Comparison of ENCODE assay signal across 31 cellular contexts in the genomic region with DNA sequence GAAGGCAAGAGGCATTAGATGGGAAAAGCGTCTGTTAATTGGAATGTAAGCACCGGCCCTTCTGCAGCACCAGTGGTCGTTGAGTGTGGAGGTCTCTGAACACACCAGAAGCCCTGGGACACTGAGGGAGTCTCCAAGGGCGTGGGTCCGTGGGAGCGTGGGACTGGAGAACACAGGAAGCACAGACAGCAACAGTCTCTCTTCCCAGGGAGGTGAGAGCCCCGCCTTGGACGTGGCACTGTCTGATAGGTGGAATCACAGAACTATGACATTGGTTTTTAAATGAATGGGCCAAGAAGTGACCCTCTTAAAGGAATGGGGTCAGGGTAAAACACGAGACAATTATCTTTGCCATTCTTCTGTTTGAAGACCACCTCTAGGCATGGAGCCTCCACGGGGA.
"Had no signal": no experiment of that assay in that cellular context is flagged by ENCODE, and none has a peak within 500 bp of the region (broad histone marks: within the 10 kb centered on the region; RNA-seq: fewer than 3 reads in every experiment).

No MANE protein-coding gene starts in this region.

- ATAC-seq: left lobe of liver; lower lobe of right lung; mucosa of descending colon; psoas muscle; stimulated activated naive CD8-positive, alpha-beta T cell treated with anti-CD3 and anti-CD28 coated beads, Interleukin-15, Interleukin-2, amounts not matched to agents 100 U/mL and 50 U/mL, for 24 hours; T-cell had no signal

- H3K79me2 ChIP-seq: parathyroid adenoma had no signal

- H3K4me1 ChIP-seq: parathyroid adenoma, right atrium auricular region had no signal

- H2AFZ ChIP-seq: parathyroid adenoma had no signal

- H3K27ac ChIP-seq: brain microvascular endothelial cell, epithelial cell of prostate, esophagus squamous epithelium, lower lobe of right lung, parathyroid adenoma, psoas muscle, right atrium auricular region, thoracic aorta had no signal

- DNase-seq: activated CD4-positive, alpha-beta memory T cell treated with anti-CD3 and anti-CD28 coated beads, Interleukin-2, amount 10 ng/mL, durations not matched to agents 7 days and 5 days; activated CD4-positive, alpha-beta T cell treated with anti-CD3 and anti-CD28 coated beads for 48 hours; activated CD8-positive, alpha-beta memory T cell treated with anti-CD3 and anti-CD28 coated beads, Interleukin-2, amount 50 U/mL, for 48 hours; activated gamma-delta T cell; activated naive CD4-positive, alpha-beta T cell treated with anti-CD3 and anti-CD28 coated beads, Interleukin-2, amount 50 U/mL, for 16 hours; activated T-cell treated with anti-CD3 and anti-CD28 coated beads, Interleukin-2, amount 50 U/mL, for 24 hours; amniotic stem cell; brain microvascular endothelial cell; central memory CD4-positive, alpha-beta T cell; dermis blood vessel endothelial cell; effector CD4-positive, alpha-beta T cell; esophagus squamous epithelium; foreskin melanocyte; kidney glomerular epithelial cell; lower lobe of right lung; mucosa of descending colon; psoas muscle; stimulated activated CD4-positive, alpha-beta T cell treated with anti-CD3 and anti-CD28 coated beads, Interleukin-15, amount 100 ng/mL, for 24 hours; stimulated activated CD4-positive, alpha-beta T cell treated with anti-CD3 and anti-CD28 coated beads, Interleukin-2, amount 100 ng/mL, for 24 hours; stimulated activated naive CD8-positive, alpha-beta T cell treated with anti-CD3 and anti-CD28 coated beads, Interleukin-15, Interleukin-2, amounts not matched to agents 100 U/mL and 50 U/mL, for 24 hours; T-cell; trophoblast cell had no signal

- H3K4me3 Mint-ChIP-seq: activated CD4-positive, alpha-beta memory T cell treated with anti-CD3 and anti-CD28 coated beads, Interleukin-2, amount 10 ng/mL, durations not matched to agents 7 days and 5 days; activated T-cell treated with anti-CD3 and anti-CD28 coated beads, Interleukin-2, amount 50 U/mL, for 24 hours; nephron; T-cell had no signal

- FAIRE-seq: astrocyte, endometrium, urothelium cell line had no signal

- H3K27me3 Mint-ChIP-seq: activated CD4-positive, alpha-beta memory T cell treated with anti-CD3 and anti-CD28 coated beads, Interleukin-2, amount 10 ng/mL, durations not matched to agents 7 days and 5 days; activated T-cell treated with anti-CD3 and anti-CD28 coated beads, Interleukin-2, amount 50 U/mL, for 24 hours; T-cell had no signal

- H3K27ac Mint-ChIP-seq: activated CD4-positive, alpha-beta memory T cell treated with anti-CD3 and anti-CD28 coated beads, Interleukin-2, amount 10 ng/mL, durations not matched to agents 7 days and 5 days; activated T-cell treated with anti-CD3 and anti-CD28 coated beads, Interleukin-2, amount 50 U/mL, for 24 hours; nephron; T-cell had no signal

- H3K9ac ChIP-seq: parathyroid adenoma had no signal

- H3K9me3 Mint-ChIP-seq: activated CD4-positive, alpha-beta memory T cell treated with anti-CD3 and anti-CD28 coated beads, Interleukin-2, amount 10 ng/mL, durations not matched to agents 7 days and 5 days; activated T-cell treated with anti-CD3 and anti-CD28 coated beads, Interleukin-2, amount 50 U/mL, for 24 hours; nephron; T-cell had no signal

- H3K27me3 ChIP-seq: brain microvascular endothelial cell, esophagus squamous epithelium, right atrium auricular region had no signal

- H3K9me3 ChIP-seq: esophagus squamous epithelium, lower lobe of right lung, mucosa of descending colon, psoas muscle, right atrium auricular region, thoracic aorta had no signal

- H3K4me3 ChIP-seq: esophagus squamous epithelium, lower lobe of right lung, mucosa of descending colon, psoas muscle, right atrium auricular region, thoracic aorta had no signal
